In the genomic region with DNA sequence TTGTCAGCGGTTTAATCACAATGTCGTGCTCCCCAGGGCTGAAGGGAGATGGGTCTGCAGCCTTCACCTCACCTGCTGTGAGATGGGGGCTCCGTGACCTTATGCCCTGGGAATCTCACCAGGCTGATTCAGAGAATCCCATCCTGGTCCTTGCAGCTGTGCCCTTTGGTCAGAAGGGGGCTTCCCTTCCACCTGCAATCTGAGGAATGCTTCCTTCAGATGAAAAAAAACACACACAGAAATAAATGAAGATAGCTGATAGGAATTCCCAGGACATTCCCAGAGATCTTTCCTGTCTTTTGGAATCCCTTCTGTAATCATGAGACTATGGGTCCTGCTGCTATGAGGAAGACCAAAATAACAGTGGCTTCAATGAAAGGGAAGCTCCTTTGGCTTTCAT, we compare ENCODE assay signal across 23 cellular contexts.
"Had no signal": no experiment of that assay in that cellular context is flagged by ENCODE, and none has a peak within 500 bp of the region (broad histone marks: within the 10 kb centered on the region; RNA-seq: fewer than 3 reads in every experiment).

No MANE protein-coding gene starts in this region.

- H3K36me3 ChIP-seq: esophagus squamous epithelium, tibial nerve had no signal

- H3K27me3 Mint-ChIP-seq: activated CD4-positive, alpha-beta memory T cell treated with anti-CD3 and anti-CD28 coated beads, Interleukin-2, amount 10 ng/mL, durations not matched to agents 7 days and 5 days; activated CD4-positive, alpha-beta T cell treated with anti-CD3 and anti-CD28 coated beads, Interleukin-2, amount 10 ng/mL, durations not matched to agents 7 days and 5 days; activated naive CD8-positive, alpha-beta T cell treated with anti-CD3 and anti-CD28 coated beads, Interleukin-2, amount 50 U/mL, for 24 hours; activated T-cell treated with anti-CD3 and anti-CD28 coated beads, Interleukin-2, amount 50 U/mL, for 24 hours had no signal

- H3K27ac Mint-ChIP-seq: activated CD4-positive, alpha-beta memory T cell treated with anti-CD3 and anti-CD28 coated beads, Interleukin-2, amount 10 ng/mL, durations not matched to agents 7 days and 5 days; activated CD4-positive, alpha-beta T cell treated with anti-CD3 and anti-CD28 coated beads, Interleukin-2, amount 10 ng/mL, durations not matched to agents 7 days and 5 days; activated naive CD8-positive, alpha-beta T cell treated with anti-CD3 and anti-CD28 coated beads, Interleukin-2, amount 50 U/mL, for 24 hours; activated T-cell treated with anti-CD3 and anti-CD28 coated beads, Interleukin-2, amount 50 U/mL, for 24 hours; immature natural killer cell had no signal

- H3K9me3 ChIP-seq: esophagus squamous epithelium, tibial nerve had no signal

- H3K36me3 Mint-ChIP-seq: immature natural killer cell had no signal

- H3K27ac ChIP-seq: esophagus squamous epithelium, SK-N-MC, tibial nerve, VCaP had no signal

- H3K9me3 Mint-ChIP-seq: activated CD4-positive, alpha-beta memory T cell treated with anti-CD3 and anti-CD28 coated beads, Interleukin-2, amount 10 ng/mL, durations not matched to agents 7 days and 5 days; activated CD4-positive, alpha-beta T cell treated with anti-CD3 and anti-CD28 coated beads, Interleukin-2, amount 10 ng/mL, durations not matched to agents 7 days and 5 days; activated naive CD8-positive, alpha-beta T cell treated with anti-CD3 and anti-CD28 coated beads, Interleukin-2, amount 50 U/mL, for 24 hours; activated T-cell treated with anti-CD3 and anti-CD28 coated beads, Interleukin-2, amount 50 U/mL, for 24 hours; immature natural killer cell had no signal

- H3K4me1 Mint-ChIP-seq: activated CD4-positive, alpha-beta memory T cell treated with anti-CD3 and anti-CD28 coated beads, Interleukin-2, amount 10 ng/mL, durations not matched to agents 7 days and 5 days; activated CD4-positive, alpha-beta T cell treated with anti-CD3 and anti-CD28 coated beads, Interleukin-2, amount 10 ng/mL, durations not matched to agents 7 days and 5 days; activated naive CD8-positive, alpha-beta T cell treated with anti-CD3 and anti-CD28 coated beads, Interleukin-2, amount 50 U/mL, for 24 hours had no signal

- H3K4me3 ChIP-seq: esophagus squamous epithelium, lung, SK-N-MC, tibial nerve had no signal

- DNase-seq: activated CD4-positive, alpha-beta memory T cell treated with anti-CD3 and anti-CD28 coated beads, Interleukin-2, amount 10 ng/mL, durations not matched to agents 7 days and 5 days; activated CD4-positive, alpha-beta T cell treated with anti-CD3 and anti-CD28 coated beads, Interleukin-2, amount 10 ng/mL, durations not matched to agents 7 days and 5 days; activated CD4-positive, CD25-positive, alpha-beta regulatory T cell treated with anti-CD3 and anti-CD28 coated beads, Interleukin-2, amount 50 U/mL, for 72 hours; activated CD8-positive, alpha-beta memory T cell treated with anti-CD3 and anti-CD28 coated beads, Interleukin-2, amount 50 U/mL, for 48 hours; activated gamma-delta T cell; activated naive CD4-positive, alpha-beta T cell treated with anti-CD3 and anti-CD28 coated beads, Interleukin-2, amount 50 U/mL, for 16 hours; activated naive CD8-positive, alpha-beta T cell treated with anti-CD3 and anti-CD28 coated beads, Interleukin-2, amount 50 U/mL, for 24 hours; activated T-cell treated with anti-CD3 and anti-CD28 coated beads, Interleukin-2, amount 50 U/mL, for 24 hours; amygdala; central memory CD4-positive, alpha-beta T cell; esophagus squamous epithelium; glutamatergic neuron; immature natural killer cell; kidney; nucleus accumbens; stimulated activated CD4-positive, alpha-beta T cell treated with anti-CD3 and anti-CD28 coated beads, Interleukin-2, amount 100 ng/mL, for 48 hours; stimulated activated naive CD4-positive, alpha-beta T cell treated with Interleukin-2 at 50 U/mL for 16 hours had no signal

- ATAC-seq: activated naive CD8-positive, alpha-beta T cell treated with anti-CD3 and anti-CD28 coated beads, Interleukin-2, amount 50 U/mL, for 24 hours; left lobe of liver; right cardiac atrium had no signal

- H3K4me3 Mint-ChIP-seq: activated CD4-positive, alpha-beta memory T cell treated with anti-CD3 and anti-CD28 coated beads, Interleukin-2, amount 10 ng/mL, durations not matched to agents 7 days and 5 days; activated CD4-positive, alpha-beta T cell treated with anti-CD3 and anti-CD28 coated beads, Interleukin-2, amount 10 ng/mL, durations not matched to agents 7 days and 5 days; activated naive CD8-positive, alpha-beta T cell treated with anti-CD3 and anti-CD28 coated beads, Interleukin-2, amount 50 U/mL, for 24 hours; activated T-cell treated with anti-CD3 and anti-CD28 coated beads, Interleukin-2, amount 50 U/mL, for 24 hours; immature natural killer cell had no signal
